In the genomic region with DNA sequence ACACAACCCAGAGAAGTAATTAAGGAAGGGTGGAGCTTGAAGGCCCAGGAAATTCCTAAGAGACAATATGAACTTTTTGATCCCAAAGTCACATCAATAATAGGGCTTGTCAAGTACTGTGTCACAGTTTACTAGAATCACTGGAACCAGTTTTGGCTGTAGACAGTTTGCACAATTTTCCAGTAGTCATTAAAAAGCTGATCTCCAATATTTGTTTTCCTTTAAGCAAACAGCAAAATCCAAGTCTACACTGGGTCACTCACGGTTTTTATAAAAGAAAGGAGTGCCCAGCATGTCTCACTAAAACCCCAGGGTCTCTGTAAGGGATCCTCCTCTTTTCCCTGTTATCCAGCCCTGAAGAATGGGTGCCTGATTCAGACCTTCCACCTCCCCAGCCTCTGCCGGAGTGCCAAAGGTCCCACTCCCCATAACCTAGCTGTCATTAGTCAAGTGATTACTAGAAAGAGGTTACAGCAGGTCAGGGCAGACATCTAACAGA, we compare ENCODE assay signal across 8 cellular contexts. TPM values are rescaled to one million over a fixed set of nuclear protein-coding genes. Genes with fewer than 3 reads are reported as not detected.
A peak's percentile ranks its signal among the peaks of the same experiment; 100 is the strongest.
DNase-seq lines count a peak whose midpoint lies in the region; ATAC-seq, FAIRE-seq and TF ChIP-seq lines count a peak whose summit lies in the region.

No MANE protein-coding gene starts in this region.

- no peak for ATAC-seq in sciatic nerve
- ATAC-seq in HG02763 (IDR thresholded peaks at IDR 0.05; ENCODE audit: unreplicated experiment): no peak

- H3K36me3 Mint-ChIP-seq in activated naive CD8-positive, alpha-beta T cell treated with anti-CD3 and anti-CD28 coated beads for 36 hours: no peaks in the 10 kb centered on the region

- peaks cover 7% of the 10 kb centered on the region for H3K4me1 Mint-ChIP-seq in activated naive CD8-positive, alpha-beta T cell treated with anti-CD3 and anti-CD28 coated beads for 36 hours

- H3K36me3 ChIP-seq in kidney (ENCODE audit: control insufficient read depth in 1 of 2, insufficient read depth in 2 of 2, low read length in 2 of 2): no peaks in the 10 kb centered on the region
- H3K36me3 ChIP-seq in subcutaneous abdominal adipose tissue (ENCODE audit: control insufficient read depth in 5 of 5, insufficient read depth in 5 of 5, low read length in 5 of 5): peaks cover 0 to 3% (median 0%) of the 10 kb centered on the region in 5 donors

- H3K9me3 Mint-ChIP-seq in activated naive CD8-positive, alpha-beta T cell treated with anti-CD3 and anti-CD28 coated beads for 36 hours: no peaks in the 10 kb centered on the region

- peak overlapping the region; percentile 92 for H3K4me3 Mint-ChIP-seq in activated naive CD8-positive, alpha-beta T cell treated with anti-CD3 and anti-CD28 coated beads for 36 hours

- no peak for FAIRE-seq in kidney (lab: Jason Lieb, UNC)

- intact Hi-C loops in kidney (cut with DNase I): no loop called here
- intact Hi-C loops in sciatic nerve (cut with DNase I): no loop called here

- H3K4me1 ChIP-seq in kidney (ENCODE audit: control insufficient read depth in 1 of 2, insufficient read depth in 1 of 2, low read depth in 1 of 2, low read length in 2 of 2): peaks cover 0 to 5% of the 10 kb centered on the region in 2 donors
- peaks cover 0 to 31% (median 23%) of the 10 kb centered on the region in 5 donors for H3K4me1 ChIP-seq in subcutaneous abdominal adipose tissue (ENCODE audit: control insufficient read depth in 5 of 5, insufficient read depth in 5 of 5, low read length in 5 of 5)

- H3K27ac ChIP-seq in kidney (ENCODE audit: low read depth in 2 of 2, low read length in 2 of 2): peak overlapping the region; percentile 88
- peak overlapping the region; percentile 97 for H3K27ac ChIP-seq in subcutaneous abdominal adipose tissue (ENCODE audit: low read depth, low read length)

- DNase-seq in DMS53 (lab: John Stamatoyannopoulos, UW) (peak; percentile 56), DMS53 treated with DMSO at 0.1 percent for 48 hours (lab: John Stamatoyannopoulos, UW; ENCODE audit: unreplicated experiment) (no peak), kidney (peak; percentile 2), sciatic nerve (ENCODE audit: low spot score) (no peak), NCI-H2171 (lab: John Stamatoyannopoulos, UW) (no peak)
- DNase-seq in activated naive CD8-positive, alpha-beta T cell treated with anti-CD3 and anti-CD28 coated beads for 36 hours: peak; percentile 4

- no peaks in the 10 kb centered on the region for H3K9me3 ChIP-seq in kidney (ENCODE audit: control insufficient read depth in 1 of 2, low read length in 2 of 2)
- H3K9me3 ChIP-seq in subcutaneous abdominal adipose tissue (ENCODE audit: control insufficient read depth in 5 of 5, low read length in 5 of 5): no peaks in the 10 kb centered on the region

- H3K27me3 Mint-ChIP-seq in activated naive CD8-positive, alpha-beta T cell treated with anti-CD3 and anti-CD28 coated beads for 36 hours: no peaks in the 10 kb centered on the region

- peak overlapping the region; percentile 90 for H3K27ac Mint-ChIP-seq in activated naive CD8-positive, alpha-beta T cell treated with anti-CD3 and anti-CD28 coated beads for 36 hours

- H3K9ac ChIP-seq in kidney (ENCODE audit: low read length in 2 of 2) (peak overlapping the region; percentile 95 to 96), subcutaneous abdominal adipose tissue (ENCODE audit: low read length in 5 of 5) (peak overlapping the region; percentile 85 to 97 (median 92))

- no peaks in the 10 kb centered on the region for H3K27me3 ChIP-seq in subcutaneous abdominal adipose tissue (ENCODE audit: control insufficient read depth in 5 of 5, insufficient read depth in 4 of 5, low read length in 5 of 5)

- TF ChIP-seq CTCF in kidney (IDR thresholded peaks at IDR 0.05; ENCODE audit: borderline replicate concordance, extremely low read depth, insufficient read depth): no peak

- peak overlapping the region; percentile 81 to 88 for H3K4me3 ChIP-seq in kidney (ENCODE audit: low read length in 2 of 2)
- peak overlapping the region; percentile 84 to 97 (median 95) for H3K4me3 ChIP-seq in subcutaneous abdominal adipose tissue (ENCODE audit: low read depth in 1 of 5, low read length in 5 of 5)

RNA-seq across cellular contexts. Expression of gene SLC25A16, which starts 0.6 kb away (rescaled TPM):
- 10 to 100 TPM; 13.2 to 13.7 TPM for total RNA-seq in activated naive CD8-positive, alpha-beta T cell treated with anti-CD3 and anti-CD28 coated beads for 36 hours
- total RNA-seq in kidney (28.2 TPM), sciatic nerve (33.3 TPM)
- 17.5 TPM for polyA plus RNA-seq in kidney (ENCODE audit: insufficient read depth, low read depth, low replicate concordance)

RNA-seq across cellular contexts. Expression of gene TET1, which starts 33.5 kb away (rescaled TPM):
- under 1 TPM; 0.72 to 0.82 TPM for total RNA-seq in activated naive CD8-positive, alpha-beta T cell treated with anti-CD3 and anti-CD28 coated beads for 36 hours
- 2.2 TPM for total RNA-seq in kidney
- polyA plus RNA-seq in kidney (ENCODE audit: insufficient read depth, low read depth, low replicate concordance): 0.22 TPM
- total RNA-seq in sciatic nerve: 10.4 TPM

RNA-seq across cellular contexts. Expression of gene DNA2, which starts 54.9 kb away (rescaled TPM):
- 10 to 100 TPM; 44.5 to 51.4 TPM for total RNA-seq in activated naive CD8-positive, alpha-beta T cell treated with anti-CD3 and anti-CD28 coated beads for 36 hours
- 3.6 TPM for total RNA-seq in kidney
- polyA plus RNA-seq in kidney (ENCODE audit: insufficient read depth, low read depth, low replicate concordance): 2.2 TPM
- total RNA-seq in sciatic nerve: 6.7 TPM

Comparison
In these comparisons a context has a peak if more than half of its experiments do, and no peak if none do; other contexts are left out.
1. DNase-seq: peak in DMS53 (single experiment), activated naive CD8-positive, alpha-beta T cell treated with anti-CD3 and anti-CD28 coated beads for 36 hours (single experiment) and kidney (single experiment); none in DMS53 treated with DMSO at 0.1 percent for 48 hours (single experiment), sciatic nerve (single experiment) and NCI-H2171 (single experiment).